In genomic region chr18:64097497-64097896, GRCh38 we compare ENCODE assay signal across 12 cellular contexts. TPM values are rescaled to one million over a fixed set of nuclear protein-coding genes. Genes with fewer than 3 reads are reported as not detected.
DNase-seq lines count a peak whose midpoint lies in the region; ATAC-seq and TF ChIP-seq lines count a peak whose summit lies in the region.
"Had no signal": no experiment of that assay in that cellular context is flagged by ENCODE, and none has a peak within 500 bp of the region (broad histone marks: within the 10 kb centered on the region; RNA-seq: fewer than 3 reads in every experiment).

No MANE protein-coding gene starts in this region.

- no peaks in the 10 kb centered on the region for H4K20me1 ChIP-seq in Loucy (ENCODE audit: insufficient read depth, low read length, poor library complexity, severe bottlenecking)

- H3K4me3 ChIP-seq in Loucy (ENCODE audit: low read length, poor library complexity, severe bottlenecking) = no peak overlapping the region

- H3F3A ChIP-seq in Loucy (ENCODE audit: low read depth) = no peaks in the 10 kb centered on the region

- no peaks in the 10 kb centered on the region for H3K36me3 Mint-ChIP-seq in nephron progenitor cell (ENCODE audit: low read depth)

- no peaks in the 10 kb centered on the region for H3K4me1 ChIP-seq in Loucy (ENCODE audit: insufficient read depth, low read length, poor library complexity, severe bottlenecking)

- DNase-seq in NCI-H1694 treated with DMSO at 0.1 percent for 48 hours (lab: John Stamatoyannopoulos, UW) (peak; percentile 4), NCI-H1694 (lab: John Stamatoyannopoulos, UW) (no peak), dermis blood vessel endothelial cell (peak; percentile 8), nephron progenitor cell (no peak), H4 (ENCODE audit: low spot score) (no peak)
- DNase-seq: activated naive CD8-positive, alpha-beta T cell treated with anti-CD3 and anti-CD28 coated beads, Interleukin-2, amount 50 U/mL, for 24 hours; effector memory CD4-positive, alpha-beta T cell; KBM-7; stimulated activated CD4-positive, alpha-beta T cell treated with anti-CD3 and anti-CD28 coated beads, Interleukin-1b, Interleukin-23, amount 100 ng/mL, for 48 hours had no signal

- TF ChIP-seq CTCF in Loucy (conservative IDR thresholded peaks at IDR 0.05; ENCODE audit: low read length) (peak; percentile 35), nephron progenitor cell (IDR thresholded peaks at IDR 0.05) (peak; percentile 50)

- no peak overlapping the region for H3K27ac Mint-ChIP-seq in nephron progenitor cell
- H3K27ac Mint-ChIP-seq: activated naive CD8-positive, alpha-beta T cell treated with anti-CD3 and anti-CD28 coated beads, Interleukin-2, amount 50 U/mL, for 24 hours had no signal

- H3K9ac ChIP-seq in Loucy (ENCODE audit: low read depth, low read length, poor library complexity, severe bottlenecking) = no peak overlapping the region

- no peaks in the 10 kb centered on the region for H3K9me3 ChIP-seq in Loucy (ENCODE audit: insufficient read depth, low read depth, low read length)

- H2AFZ ChIP-seq in Loucy (ENCODE audit: low read length) = no peak overlapping the region

- no peak overlapping the region for H3K4me2 ChIP-seq in Loucy (ENCODE audit: low read depth, low read length, poor library complexity, severe bottlenecking)

- H3K27me3 ChIP-seq in Loucy (ENCODE audit: insufficient read depth, low read length, poor library complexity, severe bottlenecking) = no peaks in the 10 kb centered on the region

- no peaks in the 10 kb centered on the region for H3K27me3 Mint-ChIP-seq in nephron progenitor cell (ENCODE audit: low read depth, poor library complexity)

- no peaks in the 10 kb centered on the region for H3K9me2 ChIP-seq in Loucy (replicated peaks; ENCODE audit: low read depth, low read length)

- no peaks in the 10 kb centered on the region for H3K36me3 ChIP-seq in Loucy (ENCODE audit: insufficient read depth, low read length)

- no peaks in the 10 kb centered on the region for H3K9me3 Mint-ChIP-seq in nephron progenitor cell
- H3K9me3 Mint-ChIP-seq: activated naive CD8-positive, alpha-beta T cell treated with anti-CD3 and anti-CD28 coated beads, Interleukin-2, amount 50 U/mL, for 24 hours had no signal

- H3K4me3 Mint-ChIP-seq in nephron progenitor cell = no peak overlapping the region
- H3K4me3 Mint-ChIP-seq: activated naive CD8-positive, alpha-beta T cell treated with anti-CD3 and anti-CD28 coated beads, Interleukin-2, amount 50 U/mL, for 24 hours had no signal

- ATAC-seq in HG02884 (IDR thresholded peaks at IDR 0.05; ENCODE audit: unreplicated experiment) = no peak
- no peak for ATAC-seq in GM21447 (IDR thresholded peaks at IDR 0.05; ENCODE audit: unreplicated experiment)
- ATAC-seq: activated naive CD8-positive, alpha-beta T cell treated with anti-CD3 and anti-CD28 coated beads, Interleukin-2, amount 50 U/mL, for 24 hours had no signal

- no peaks in the 10 kb centered on the region for H3K79me2 ChIP-seq in Loucy (ENCODE audit: insufficient read depth, low read length)

- peaks cover 19% of the 10 kb centered on the region for H3K4me1 Mint-ChIP-seq in nephron progenitor cell
- H3K4me1 Mint-ChIP-seq: activated naive CD8-positive, alpha-beta T cell treated with anti-CD3 and anti-CD28 coated beads, Interleukin-2, amount 50 U/mL, for 24 hours had no signal

RNA-seq across cellular contexts. Expression of gene LINC00305, which starts 51.4 kb away (rescaled TPM):
- 0.14 TPM in 1 of 2 replicates, not detected in the other for total RNA-seq in dermis blood vessel endothelial cell
- not detected in 2 replicates for total RNA-seq in H4 (2014; rRNA removed; shearing (Covaris generic))

Comparison
In these comparisons a context has a peak if more than half of its experiments do, and no peak if none do; other contexts are left out.
1. DNase-seq: peak in NCI-H1694 treated with DMSO at 0.1 percent for 48 hours (single experiment) and dermis blood vessel endothelial cell (single experiment); none in NCI-H1694 (single experiment), nephron progenitor cell (single experiment) and H4 (single experiment).